Comparison of ENCODE assay signal across 15 cellular contexts in genomic region chr7:16984346-16984745, GRCh38.
"Had no signal": no experiment of that assay in that cellular context is flagged by ENCODE, and none has a peak within 500 bp of the region (broad histone marks: within the 10 kb centered on the region; RNA-seq: fewer than 3 reads in every experiment).

No MANE protein-coding gene starts in this region.

- DNase-seq: activated CD4-positive, alpha-beta T cell treated with anti-CD3 and anti-CD28 coated beads for 1 hour; activated CD4-positive, alpha-beta T cell treated with anti-CD3 and anti-CD28 coated beads, Interleukin-2, amount 50 U/mL, for 48 hours; activated gamma-delta T cell treated with Interleukin-2 at 50 U/mL for 16 hours; activated naive CD8-positive, alpha-beta T cell treated with anti-CD3 and anti-CD28 coated beads for 36 hours; activated T-cell treated with anti-CD3 and anti-CD28 coated beads, Interleukin-2, amount 50 U/mL, for 4 hours; brain microvascular endothelial cell; lower lobe of right lung; psoas muscle; stimulated activated CD4-positive, alpha-beta T cell treated with anti-CD3 and anti-CD28 coated beads, Interleukin-15, amount 100 ng/mL, for 24 hours; stimulated activated CD4-positive, alpha-beta T cell treated with anti-CD3 and anti-CD28 coated beads, Interleukin-4, amount 100 ng/mL, for 24 hours; stimulated activated naive CD8-positive, alpha-beta T cell treated with anti-CD3 and anti-CD28 coated beads, Interleukin-15, amount 100 ng/mL, for 72 hours; T-helper 9 cell had no signal

- H3K27ac ChIP-seq: brain microvascular endothelial cell, lower lobe of right lung, psoas muscle, vagina had no signal

- H3K4me3 ChIP-seq: lower lobe of right lung, psoas muscle, vagina had no signal

- H3K36me3 Mint-ChIP-seq: activated naive CD8-positive, alpha-beta T cell treated with anti-CD3 and anti-CD28 coated beads for 36 hours had no signal

- ATAC-seq: activated T-cell treated with anti-CD3 and anti-CD28 coated beads, Interleukin-2, amount 50 U/mL, for 4 hours; psoas muscle; stimulated activated naive CD8-positive, alpha-beta T cell treated with anti-CD3 and anti-CD28 coated beads, Interleukin-15, amount 100 ng/mL, for 72 hours had no signal

- H3K27me3 Mint-ChIP-seq: dendritic cell treated with granulocyte-macrophage colony-stimulating factor and Interleukin-4, amounts not matched to agents 40 ng/mL and 50 ng/mL, for 4 days had no signal

- H3K4me1 ChIP-seq: psoas muscle had no signal

- H3K9me3 ChIP-seq: lower lobe of right lung, psoas muscle, vagina had no signal

- H3K27me3 ChIP-seq: brain microvascular endothelial cell, vagina had no signal

- H3K9me3 Mint-ChIP-seq: activated naive CD8-positive, alpha-beta T cell treated with anti-CD3 and anti-CD28 coated beads for 36 hours; activated T-cell treated with anti-CD3 and anti-CD28 coated beads, Interleukin-2, amount 50 U/mL, for 4 hours; dendritic cell treated with granulocyte-macrophage colony-stimulating factor and Interleukin-4, amounts not matched to agents 40 ng/mL and 50 ng/mL, for 4 days; nephron; stimulated activated naive CD8-positive, alpha-beta T cell treated with anti-CD3 and anti-CD28 coated beads, Interleukin-15, amount 100 ng/mL, for 72 hours had no signal

- H3K36me3 ChIP-seq: brain microvascular endothelial cell, lower lobe of right lung, vagina had no signal

- H3K27ac Mint-ChIP-seq: activated naive CD8-positive, alpha-beta T cell treated with anti-CD3 and anti-CD28 coated beads for 36 hours; dendritic cell treated with granulocyte-macrophage colony-stimulating factor and Interleukin-4, amounts not matched to agents 40 ng/mL and 50 ng/mL, for 4 days; nephron; stimulated activated naive CD8-positive, alpha-beta T cell treated with anti-CD3 and anti-CD28 coated beads, Interleukin-15, amount 100 ng/mL, for 72 hours had no signal

- H3K4me3 Mint-ChIP-seq: activated naive CD8-positive, alpha-beta T cell treated with anti-CD3 and anti-CD28 coated beads for 36 hours; activated T-cell treated with anti-CD3 and anti-CD28 coated beads, Interleukin-2, amount 50 U/mL, for 4 hours; dendritic cell treated with granulocyte-macrophage colony-stimulating factor and Interleukin-4, amounts not matched to agents 40 ng/mL and 50 ng/mL, for 4 days; nephron; stimulated activated naive CD8-positive, alpha-beta T cell treated with anti-CD3 and anti-CD28 coated beads, Interleukin-15, amount 100 ng/mL, for 72 hours had no signal
